8 cellular contexts compared by ENCODE assay signal in genomic region chr3:72520690-72521308, GRCh38.
DNase-seq lines count a peak whose midpoint lies in the region; ATAC-seq and TF ChIP-seq lines count a peak whose summit lies in the region.

No MANE protein-coding gene starts in this region.

- no peak overlapping the region for H3K27ac ChIP-seq in WERI-Rb-1

- no peaks in the 10 kb centered on the region for H3K9me3 Mint-ChIP-seq in activated naive CD8-positive, alpha-beta T cell treated with anti-CD3 and anti-CD28 coated beads for 36 hours

- DNase-seq in activated CD4-positive, alpha-beta T cell treated with anti-CD3 and anti-CD28 coated beads for 24 hours (ENCODE audit: low read depth in 2 of 2): peak; percentile 46 to 50
- no peak for DNase-seq in activated CD4-positive, alpha-beta T cell treated with anti-CD3 and anti-CD28 coated beads for 1 hour
- DNase-seq in activated naive CD8-positive, alpha-beta T cell treated with anti-CD3 and anti-CD28 coated beads for 36 hours: peak; percentile 53
- DNase-seq in stimulated activated CD8-positive, alpha-beta memory T cell treated with anti-CD3 and anti-CD28 coated beads, Interleukin-12 subunit alpha, Interleukin-12 subunit beta, amount 100 ng/mL, for 24 hours (ENCODE audit: extremely low read depth): peak; percentile 37
- DNase-seq in HUDEP-2 (lab: John Stamatoyannopoulos, UW; ENCODE audit: unreplicated experiment in 76 of 76) (no peak), WERI-Rb-1 (no peak)

- ATAC-seq in HG03378 (IDR thresholded peaks at IDR 0.05; ENCODE audit: unreplicated experiment) (peak; percentile 61), HG03135 (IDR thresholded peaks at IDR 0.05; ENCODE audit: unreplicated experiment) (no peak)

- TF ChIP-seq CTCF in WERI-Rb-1 (IDR thresholded peaks at IDR 0.05; ENCODE audit: low read depth, low read length): no peak

- H3K9me3 ChIP-seq in WERI-Rb-1 (ENCODE audit: severe bottlenecking): no peaks in the 10 kb centered on the region

- H3K36me3 ChIP-seq in WERI-Rb-1: no peaks in the 10 kb centered on the region

- peaks cover 2% of the 10 kb centered on the region for H3K36me3 Mint-ChIP-seq in activated naive CD8-positive, alpha-beta T cell treated with anti-CD3 and anti-CD28 coated beads for 36 hours

- H3K27me3 Mint-ChIP-seq in activated naive CD8-positive, alpha-beta T cell treated with anti-CD3 and anti-CD28 coated beads for 36 hours: no peaks in the 10 kb centered on the region

- no peaks in the 10 kb centered on the region for H3K27me3 ChIP-seq in WERI-Rb-1 (ENCODE audit: insufficient read depth, low read depth, severe bottlenecking)

- H3K27ac Mint-ChIP-seq in activated naive CD8-positive, alpha-beta T cell treated with anti-CD3 and anti-CD28 coated beads for 36 hours: peak overlapping the region; percentile 77

- no peak overlapping the region for H3K4me3 ChIP-seq in WERI-Rb-1 (ENCODE audit: low read depth, low read length)

- no peak overlapping the region for H3K4me3 Mint-ChIP-seq in activated naive CD8-positive, alpha-beta T cell treated with anti-CD3 and anti-CD28 coated beads for 36 hours

- peaks cover 37% of the 10 kb centered on the region for H3K4me1 Mint-ChIP-seq in activated naive CD8-positive, alpha-beta T cell treated with anti-CD3 and anti-CD28 coated beads for 36 hours

Comparison
In these comparisons a context has a peak if more than half of its experiments do, and no peak if none do; other contexts are left out.
1. DNase-seq: peak in activated CD4-positive, alpha-beta T cell treated with anti-CD3 and anti-CD28 coated beads for 24 hours (2 of 2), activated naive CD8-positive, alpha-beta T cell treated with anti-CD3 and anti-CD28 coated beads for 36 hours (single experiment) and stimulated activated CD8-positive, alpha-beta memory T cell treated with anti-CD3 and anti-CD28 coated beads, Interleukin-12 subunit alpha, Interleukin-12 subunit beta, amount 100 ng/mL, for 24 hours (single experiment); none in activated CD4-positive, alpha-beta T cell treated with anti-CD3 and anti-CD28 coated beads for 1 hour (single experiment), HUDEP-2 (0 of 76) and WERI-Rb-1 (single experiment).